8 cellular contexts compared by ENCODE assay signal in the genomic region with DNA sequence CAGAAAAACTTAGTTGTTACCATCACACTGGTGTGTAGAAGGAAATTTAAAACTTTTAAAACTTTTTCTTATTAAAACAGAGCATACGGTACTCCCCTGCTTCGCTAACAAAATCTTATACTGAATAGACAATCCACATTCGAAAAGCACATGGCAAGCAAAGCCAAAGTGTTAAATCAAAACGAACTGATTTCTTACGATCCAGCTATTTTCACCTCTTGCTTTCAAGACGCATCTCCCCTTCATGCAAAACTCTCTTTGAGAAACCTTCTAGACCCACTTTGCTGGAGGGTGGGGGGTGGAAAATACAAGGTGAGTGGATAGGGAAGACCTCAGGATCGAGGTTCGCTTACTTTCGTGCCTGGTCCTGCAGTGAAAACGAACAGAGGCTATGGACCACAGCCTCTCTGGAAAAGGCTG. TPM values are rescaled to one million over a fixed set of nuclear protein-coding genes. Genes with fewer than 3 reads are reported as not detected.
A peak's percentile ranks its signal among the peaks of the same experiment; 100 is the strongest.
DNase-seq lines count a peak whose midpoint lies in the region; ATAC-seq, FAIRE-seq and TF ChIP-seq lines count a peak whose summit lies in the region.

No MANE protein-coding gene starts in this region.

- TF ChIP-seq CTCF in OCI-LY1 (IDR thresholded peaks at IDR 0.05; ENCODE audit: low read length) = no peak
- no peak for TF ChIP-seq CTCF in endothelial cell of umbilical vein (IDR thresholded peaks at IDR 0.05; ENCODE audit: extremely low read depth in 1 of 2, insufficient read depth in 1 of 2, low read depth in 1 of 2, low read length in 2 of 2)
- no peak for TF ChIP-seq CTCF in ovary (IDR thresholded peaks at IDR 0.05)

- H3F3A ChIP-seq in OCI-LY1 (ENCODE audit: insufficient read depth, low read length) = 0 out of 2 replicates have a peak, but pooled peaks cover 3% of the 10 kb centered on the region

- no peak for ATAC-seq in HG02759 (IDR thresholded peaks at IDR 0.05; ENCODE audit: unreplicated experiment)

- CTCF ChIA-PET in endothelial cell of umbilical vein (lab: Charles Lee) = no interaction called here

- no peaks in the 10 kb centered on the region for H3K9me2 ChIP-seq in OCI-LY1 (ENCODE audit: low read depth, low read length)

- peak overlapping the region; percentile 78 for H3K27ac ChIP-seq in OCI-LY1 (ENCODE audit: low read depth, low read length, poor library complexity, severe bottlenecking)
- H3K27ac ChIP-seq in endothelial cell of umbilical vein (ENCODE audit: insufficient read depth, low read depth, low read length) = peak overlapping the region; percentile 82
- H3K27ac ChIP-seq in ovary = peak overlapping the region; percentile 93 to 96

- H3K36me3 ChIP-seq in ES-I3 (ENCODE audit: insufficient read depth, low read length) = no peaks in the 10 kb centered on the region
- peaks cover 35% of the 10 kb centered on the region for H3K36me3 ChIP-seq in OCI-LY1 (ENCODE audit: insufficient read depth, low read length)
- H3K36me3 ChIP-seq in endothelial cell of umbilical vein (ENCODE audit: control insufficient read depth in 2 of 2, extremely low read depth in 1 of 2, insufficient read depth in 2 of 2, low read length in 2 of 2) = peaks cover 0 to 3% of the 10 kb centered on the region in 2 experiments
- H3K36me3 ChIP-seq in ovary = no peaks in the 10 kb centered on the region

- no peak overlapping the region for H2AFZ ChIP-seq in OCI-LY1 (ENCODE audit: low read length)
- H2AFZ ChIP-seq in endothelial cell of umbilical vein (ENCODE audit: low read depth, low read length) = peak overlapping the region; percentile 2

- BruUV-seq in endothelial cell of umbilical vein (replicated peaks; lab: Mats Ljungman, UMichigan) = no TSS peak

- H4K20me1 ChIP-seq in OCI-LY1 (ENCODE audit: insufficient read depth, low read length) (no peaks in the 10 kb centered on the region), endothelial cell of umbilical vein (replicated peaks; ENCODE audit: control insufficient read depth, extremely low read depth, insufficient read depth, low read length) (no peaks in the 10 kb centered on the region)

- H3K9ac ChIP-seq in ES-I3 (ENCODE audit: low read depth, low read length) = peak overlapping the region; percentile 100
- H3K9ac ChIP-seq in OCI-LY1 (ENCODE audit: low read length) = peak overlapping the region; percentile 94
- peak overlapping the region; percentile 86 for H3K9ac ChIP-seq in endothelial cell of umbilical vein (replicated peaks; ENCODE audit: extremely low read depth, insufficient read depth, low read length)

- H3K4me3 ChIP-seq in OCI-LY1 (ENCODE audit: low read depth, low read length, poor library complexity, severe bottlenecking) (peak overlapping the region; percentile 90), endothelial cell of umbilical vein (replicated peaks in 1 of 3; ENCODE audit: insufficient read depth in 1 of 3, low read depth in 1 of 3, low read length in 3 of 3) (peak overlapping the region; percentile 49 to 94 (median 91)), ovary (peak overlapping the region; percentile 98)

- no peak for FAIRE-seq in endothelial cell of umbilical vein (lab: Jason Lieb, UNC)

- H3K4me2 ChIP-seq in OCI-LY1 (ENCODE audit: low read length) (peak overlapping the region; percentile 82), endothelial cell of umbilical vein (ENCODE audit: insufficient read depth, low read length) (peak overlapping the region; percentile 96)

- no peaks in the 10 kb centered on the region for H3K27me3 ChIP-seq in OCI-LY1 (ENCODE audit: insufficient read depth, low read length)
- no peaks in the 10 kb centered on the region for H3K27me3 ChIP-seq in endothelial cell of umbilical vein (ENCODE audit: control insufficient read depth in 2 of 2, insufficient read depth in 2 of 2, low read length in 2 of 2)
- H3K27me3 ChIP-seq in ovary = no peaks in the 10 kb centered on the region

- dilution Hi-C loops in endothelial cell of umbilical vein (cut with MboI; ENCODE audit: extremely low pct_ligation_motif_present, low sequenced_read_pairs) = no loop called here

- H3K79me2 ChIP-seq in OCI-LY1 (ENCODE audit: insufficient read depth, low read length) (peaks cover 76% of the 10 kb centered on the region), endothelial cell of umbilical vein (ENCODE audit: control insufficient read depth, insufficient read depth, low read length) (peaks cover 80% of the 10 kb centered on the region)

- WGBS in ovary, 3 donors = 0 to 1% (median 1%) methylated on average over 10 of the region's 10 CpGs

- no peak for TF ChIP-seq EP300 in ovary (IDR thresholded peaks at IDR 0.05)

- POLR2A ChIA-PET in endothelial cell of umbilical vein (lab: Charles Lee) = no interaction called here

- DNase-seq in endothelial cell of umbilical vein (ENCODE audit: low read depth, low spot score) = no peak
- no peak for DNase-seq in ovary
- DNase-seq in NK-92 treated with Interleukin-12 subunit alpha and Interleukin-12 subunit beta, amount 100 ng/mL, for 24 hours (lab: John Stamatoyannopoulos, UW) = no peak
- no peak for DNase-seq in foreskin melanocyte
- DNase-seq in activated CD4-positive, alpha-beta T cell treated with anti-CD3 and anti-CD28 coated beads for 1 hour = no peak

- intact Hi-C loops in endothelial cell of umbilical vein (cut with micrococcal nuclease) = loop anchor here (5.0 to 10.0 kb wide), 2 partner anchors 357 to 765 kb away; no protein-coding TSS in a partner anchor
- intact Hi-C loops in ovary (cut with DNase I) = loop anchor here in 2 of 4 donors (5.0 to 10.0 kb wide), 2 partner anchors 75 to 77 kb away; a partner anchor contains a TSS

- TF ChIP-seq POLR2A in endothelial cell of umbilical vein (IDR thresholded peaks at IDR 0.05; ENCODE audit: low read depth, low read length) (no peak), ovary (IDR thresholded peaks at IDR 0.05) (no peak)

- no peaks in the 10 kb centered on the region for H3K9me3 ChIP-seq in ES-I3 (ENCODE audit: control insufficient read depth, insufficient read depth, low read length)
- no peaks in the 10 kb centered on the region for H3K9me3 ChIP-seq in OCI-LY1 (ENCODE audit: low read length)
- H3K9me3 ChIP-seq in endothelial cell of umbilical vein (replicated peaks; ENCODE audit: control insufficient read depth, insufficient read depth, low read length) = no peaks in the 10 kb centered on the region
- H3K9me3 ChIP-seq in ovary = no peaks in the 10 kb centered on the region

- no peaks in the 10 kb centered on the region for H3K9me1 ChIP-seq in endothelial cell of umbilical vein (replicated peaks; ENCODE audit: control insufficient read depth, extremely low read depth, insufficient read depth, low read length)

- H3K4me1 ChIP-seq in ES-I3 (ENCODE audit: insufficient read depth, low read length) (peaks cover 4% of the 10 kb centered on the region; the same call in 1 of the 2 replicates), OCI-LY1 (ENCODE audit: insufficient read depth, low read length, severe bottlenecking) (peaks cover 57% of the 10 kb centered on the region), endothelial cell of umbilical vein (ENCODE audit: control insufficient read depth, extremely low read depth, insufficient read depth, low read length) (peaks cover 46% of the 10 kb centered on the region), ovary (ENCODE audit: insufficient read depth) (peaks cover 4% of the 10 kb centered on the region)

TF ChIP-seq in endothelial cell of umbilical vein, 7 proteins besides CTCF, POLR2A, EP300 and RAD21:
- TF ChIP-seq FOS (IDR thresholded peaks at IDR 0.05; ENCODE audit: borderline replicate concordance, insufficient read depth, low read length) = no peak
- TF ChIP-seq GATA2 (IDR thresholded peaks at IDR 0.05; ENCODE audit: insufficient read depth, insufficient read length, low read depth, low read length) = peak; percentile 9

RNA-seq across cellular contexts. Expression of a gene that starts 0.3 kb away (rescaled TPM):
- total RNA-seq in endothelial cell of umbilical vein = 25.5 and 35.9 TPM in 2 replicates
- polyA plus RNA-seq in endothelial cell of umbilical vein = 6.1 and 8.7 TPM in 2 replicates
- 15.5 and 17.7 TPM in 2 replicates for polyA plus RNA-seq in endothelial cell of umbilical vein (2011; cell fraction: cytosol; rRNA removed)
- 13.8 and 21.8 TPM in 2 replicates for polyA plus RNA-seq in endothelial cell of umbilical vein (2011; cell fraction: nucleus; rRNA removed)
- polyA plus RNA-seq in endothelial cell of umbilical vein (2012) = 28.0 and 53.0 TPM in 2 replicates
- polyA minus RNA-seq in endothelial cell of umbilical vein = 14.1 and 24.5 TPM in 2 replicates
- 70.4 TPM for polyA minus RNA-seq in endothelial cell of umbilical vein (2011; cell fraction: cytosol; rRNA and poly(A)+ RNA removed)
- 18.6 and 36.6 TPM in 2 replicates for polyA minus RNA-seq in endothelial cell of umbilical vein (2011; cell fraction: nucleus; rRNA and poly(A)+ RNA removed)
- total RNA-seq in ovary = 10 to 100 TPM; 11.1 to 18.1 (median 16.3) TPM
- polyA plus RNA-seq in ovary = 10 to 100 TPM; 10.4 to 17.7 TPM

RNA-seq across cellular contexts. Expression of a gene that starts 0.8 kb away (rescaled TPM):
- 47.3 and 49.3 TPM in 2 replicates for total RNA-seq in endothelial cell of umbilical vein
- polyA plus RNA-seq in endothelial cell of umbilical vein = 17.0 and 22.7 TPM in 2 replicates
- 26.9 and 28.7 TPM in 2 replicates for polyA plus RNA-seq in endothelial cell of umbilical vein (2011; cell fraction: cytosol; rRNA removed)
- polyA plus RNA-seq in endothelial cell of umbilical vein (2011; cell fraction: nucleus; rRNA removed) = 24.4 and 36.9 TPM in 2 replicates
- 49.4 and 57.1 TPM in 2 replicates for polyA plus RNA-seq in endothelial cell of umbilical vein (2012)
- polyA minus RNA-seq in endothelial cell of umbilical vein = 20.4 and 27.1 TPM in 2 replicates
- polyA minus RNA-seq in endothelial cell of umbilical vein (2011; cell fraction: cytosol; rRNA and poly(A)+ RNA removed) = 19.2 TPM
- 21.4 and 22.9 TPM in 2 replicates for polyA minus RNA-seq in endothelial cell of umbilical vein (2011; cell fraction: nucleus; rRNA and poly(A)+ RNA removed)
- total RNA-seq in ovary = 100 to 1,000 TPM in 1 of 7 donors, 10 to 100 TPM in 6; 67.8 to 150 (median 80.4) TPM
- polyA plus RNA-seq in ovary = 10 to 100 TPM; 48.7 to 55.6 TPM
